ENCODE assay signal across 8 cellular contexts in genomic region chr1:150162582-150162861, GRCh38. TPM values are rescaled to one million over a fixed set of nuclear protein-coding genes. Genes with fewer than 3 reads are reported as not detected.
DNase-seq lines count a peak whose midpoint lies in the region; FAIRE-seq and TF ChIP-seq lines count a peak whose summit lies in the region.

No MANE protein-coding gene starts in this region.

- no peak overlapping the region for H3K9ac ChIP-seq in liver (ENCODE audit: low read depth in 1 of 2, low read length in 2 of 2)

- peaks cover 0 to 3% (median 0%) of the 10 kb centered on the region in 4 donors for H3K4me1 ChIP-seq in liver (ENCODE audit: control insufficient read depth in 4 of 4, insufficient read depth in 4 of 4, low read length in 3 of 4)

- FAIRE-seq in bronchial epithelial cell (lab: Jason Lieb, UNC), result no peak

- H3K27me3 ChIP-seq in HL-60 (ENCODE audit: insufficient read depth, poor library complexity, severe bottlenecking), result no peaks in the 10 kb centered on the region
- no peaks in the 10 kb centered on the region for H3K27me3 ChIP-seq in bronchial epithelial cell (ENCODE audit: control insufficient read depth, insufficient read depth, low read length)
- no peaks in the 10 kb centered on the region for H3K27me3 ChIP-seq in liver (ENCODE audit: control insufficient read depth in 4 of 4, insufficient read depth in 4 of 4, low read length in 3 of 4)

- H3K27ac ChIP-seq in HL-60 (replicated peaks) (peak overlapping the region; percentile 89), liver (ENCODE audit: low read depth in 1 of 2, low read length in 2 of 2) (peak overlapping the region; percentile 14 to 81), substantia nigra (ENCODE audit: low read depth, low read length, poor library complexity, severe bottlenecking) (peak overlapping the region; percentile 43)

- DNase-seq in HL-60 (ENCODE audit: low read depth in 1 of 2, low spot score in 1 of 2) (no peak), bronchial epithelial cell (ENCODE audit: low read depth) (no peak), substantia nigra (lab: John Stamatoyannopoulos, UW) (no peak), NCI-H524 treated with DMSO at 0.1 percent for 48 hours (lab: John Stamatoyannopoulos, UW) (no peak), NCI-H226 (no peak)
- no peak for DNase-seq in effector CD8-positive, alpha-beta T cell (lab: John Stamatoyannopoulos, UW)
- DNase-seq in stimulated activated CD4-positive, alpha-beta T cell treated with anti-CD3 and anti-CD28 coated beads, Interleukin-2, amount 100 ng/mL, for 24 hours, result no peak

- TF ChIP-seq RAD21 in liver (IDR thresholded peaks at IDR 0.05), result no peak

- no peaks in the 10 kb centered on the region for H3K9me3 ChIP-seq in liver (ENCODE audit: control insufficient read depth in 4 of 4, low read length in 3 of 4)

- WGBS in liver, result 66% methylated on average over 4 of the region's 4 CpGs

- no peak for TF ChIP-seq CTCF in HL-60 (IDR thresholded peaks at IDR 0.05; ENCODE audit: insufficient read depth, low read length)
- TF ChIP-seq CTCF in bronchial epithelial cell (IDR thresholded peaks at IDR 0.05; ENCODE audit: insufficient read depth, low read length, severe bottlenecking), result no peak
- no peak for TF ChIP-seq CTCF in liver (IDR thresholded peaks at IDR 0.05; ENCODE audit: low read depth, low read length, missing input control)

- H3K4me3 ChIP-seq in HL-60 (replicated peaks; ENCODE audit: insufficient read depth, low read length), result no peak overlapping the region
- H3K4me3 ChIP-seq in bronchial epithelial cell (ENCODE audit: low read depth, low read length), result peak overlapping the region; percentile 20
- H3K4me3 ChIP-seq in liver (ENCODE audit: low read depth in 1 of 3, low read length in 3 of 3), result no peak overlapping the region

- H3K36me3 ChIP-seq in bronchial epithelial cell (ENCODE audit: control insufficient read depth, insufficient read depth, low read length) (no peaks in the 10 kb centered on the region), liver (ENCODE audit: control insufficient read depth in 4 of 4, insufficient read depth in 3 of 4, low read depth in 1 of 4, low read length in 3 of 4) (no peaks in the 10 kb centered on the region)

TF ChIP-seq in liver, 16 proteins besides CTCF, POLR2A, EP300 and RAD21:
- TF ChIP-seq JUND (IDR thresholded peaks at IDR 0.05) (no peak), EGR1 (IDR thresholded peaks at IDR 0.05; ENCODE audit: low read depth in 2 of 2) (no peak), NR2F2 (IDR thresholded peaks at IDR 0.05) (no peak), GABPA (IDR thresholded peaks at IDR 0.05 in 1 of 2, conservative IDR thresholded peaks at IDR 0.05 in 1 of 2) (no peak), FOXA2 (IDR thresholded peaks at IDR 0.05) (no peak), SP1 (IDR thresholded peaks at IDR 0.05) (no peak), YY1 (IDR thresholded peaks at IDR 0.05) (no peak), RXRA (IDR thresholded peaks at IDR 0.05) (no peak)
- TF ChIP-seq, protein P1, sequence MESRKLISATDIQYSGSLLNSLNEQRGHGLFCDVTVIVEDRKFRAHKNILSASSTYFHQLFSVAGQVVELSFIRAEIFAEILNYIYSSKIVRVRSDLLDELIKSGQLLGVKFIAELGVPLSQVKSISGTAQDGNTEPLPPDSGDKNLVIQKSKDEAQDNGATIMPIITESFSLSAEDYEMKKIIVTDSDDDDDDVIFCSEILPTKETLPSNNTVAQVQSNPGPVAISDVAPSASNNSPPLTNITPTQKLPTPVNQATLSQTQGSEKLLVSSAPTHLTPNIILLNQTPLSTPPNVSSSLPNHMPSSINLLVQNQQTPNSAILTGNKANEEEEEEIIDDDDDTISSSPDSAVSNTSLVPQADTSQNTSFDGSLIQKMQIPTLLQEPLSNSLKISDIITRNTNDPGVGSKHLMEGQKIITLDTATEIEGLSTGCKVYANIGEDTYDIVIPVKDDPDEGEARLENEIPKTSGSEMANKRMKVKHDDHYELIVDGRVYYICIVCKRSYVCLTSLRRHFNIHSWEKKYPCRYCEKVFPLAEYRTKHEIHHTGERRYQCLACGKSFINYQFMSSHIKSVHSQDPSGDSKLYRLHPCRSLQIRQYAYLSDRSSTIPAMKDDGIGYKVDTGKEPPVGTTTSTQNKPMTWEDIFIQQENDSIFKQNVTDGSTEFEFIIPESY (IDR thresholded peaks at IDR 0.05), result no peak
- TF ChIP-seq, protein P2, sequence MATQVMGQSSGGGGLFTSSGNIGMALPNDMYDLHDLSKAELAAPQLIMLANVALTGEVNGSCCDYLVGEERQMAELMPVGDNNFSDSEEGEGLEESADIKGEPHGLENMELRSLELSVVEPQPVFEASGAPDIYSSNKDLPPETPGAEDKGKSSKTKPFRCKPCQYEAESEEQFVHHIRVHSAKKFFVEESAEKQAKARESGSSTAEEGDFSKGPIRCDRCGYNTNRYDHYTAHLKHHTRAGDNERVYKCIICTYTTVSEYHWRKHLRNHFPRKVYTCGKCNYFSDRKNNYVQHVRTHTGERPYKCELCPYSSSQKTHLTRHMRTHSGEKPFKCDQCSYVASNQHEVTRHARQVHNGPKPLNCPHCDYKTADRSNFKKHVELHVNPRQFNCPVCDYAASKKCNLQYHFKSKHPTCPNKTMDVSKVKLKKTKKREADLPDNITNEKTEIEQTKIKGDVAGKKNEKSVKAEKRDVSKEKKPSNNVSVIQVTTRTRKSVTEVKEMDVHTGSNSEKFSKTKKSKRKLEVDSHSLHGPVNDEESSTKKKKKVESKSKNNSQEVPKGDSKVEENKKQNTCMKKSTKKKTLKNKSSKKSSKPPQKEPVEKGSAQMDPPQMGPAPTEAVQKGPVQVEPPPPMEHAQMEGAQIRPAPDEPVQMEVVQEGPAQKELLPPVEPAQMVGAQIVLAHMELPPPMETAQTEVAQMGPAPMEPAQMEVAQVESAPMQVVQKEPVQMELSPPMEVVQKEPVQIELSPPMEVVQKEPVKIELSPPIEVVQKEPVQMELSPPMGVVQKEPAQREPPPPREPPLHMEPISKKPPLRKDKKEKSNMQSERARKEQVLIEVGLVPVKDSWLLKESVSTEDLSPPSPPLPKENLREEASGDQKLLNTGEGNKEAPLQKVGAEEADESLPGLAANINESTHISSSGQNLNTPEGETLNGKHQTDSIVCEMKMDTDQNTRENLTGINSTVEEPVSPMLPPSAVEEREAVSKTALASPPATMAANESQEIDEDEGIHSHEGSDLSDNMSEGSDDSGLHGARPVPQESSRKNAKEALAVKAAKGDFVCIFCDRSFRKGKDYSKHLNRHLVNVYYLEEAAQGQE (IDR thresholded peaks at IDR 0.05), result no peak
- TF ChIP-seq, protein P3, sequence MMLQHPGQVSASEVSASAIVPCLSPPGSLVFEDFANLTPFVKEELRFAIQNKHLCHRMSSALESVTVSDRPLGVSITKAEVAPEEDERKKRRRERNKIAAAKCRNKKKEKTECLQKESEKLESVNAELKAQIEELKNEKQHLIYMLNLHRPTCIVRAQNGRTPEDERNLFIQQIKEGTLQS (IDR thresholded peaks at IDR 0.05), result no peak

RNA-seq across cellular contexts. Expression of gene PLEKHO1, which starts 12.8 kb away (rescaled TPM):
- 4.5 and 6.1 TPM in 2 replicates for total RNA-seq in bronchial epithelial cell
- 1 to 10 TPM; 5.8 to 8.8 TPM for total RNA-seq in liver
- polyA plus RNA-seq in liver, result 1 to 10 TPM; 3.5 to 6.3 TPM
